21 cellular contexts compared by ENCODE assay signal in genomic region chr7:7704867-7705266, GRCh38.
"Had no signal": no experiment of that assay in that cellular context is flagged by ENCODE, and none has a peak within 500 bp of the region (broad histone marks: within the 10 kb centered on the region; RNA-seq: fewer than 3 reads in every experiment).

No MANE protein-coding gene starts in this region.

- ATAC-seq: activated CD8-positive, alpha-beta memory T cell treated with anti-CD3 and anti-CD28 coated beads, Interleukin-2, amount 10 ng/mL, durations not matched to agents 7 days and 5 days; Panc1 had no signal

- DNase-seq: activated CD4-positive, alpha-beta T cell treated with anti-CD3 and anti-CD28 coated beads for 1 hour; activated CD4-positive, alpha-beta T cell treated with anti-CD3 and anti-CD28 coated beads, Interleukin-2, amount 10 ng/mL, durations not matched to agents 24 days and 14 days; activated CD4-positive, alpha-beta T cell treated with anti-CD3 and anti-CD28 coated beads, Interleukin-2, amount 50 U/mL, for 48 hours; activated CD8-positive, alpha-beta memory T cell treated with anti-CD3 and anti-CD28 coated beads, Interleukin-2, amount 10 ng/mL, durations not matched to agents 7 days and 5 days; activated effector memory CD4-positive, alpha-beta T cell treated with Interleukin-2 at 50 U/mL for 16 hours; activated naive CD4-positive, alpha-beta T cell; activated T-cell treated with anti-CD3 and anti-CD28 coated beads, Interleukin-2, amount 50 U/mL, for 24 hours; aorta; Kasumi-1; KBM-7; NCI-H1092; NCI-H1417; NCI-H1930; NCI-H2171; NCI-H2227 treated with DMSO at 0.1 percent for 48 hours; NCI-H446 treated with DMSO at 0.1 percent for 48 hours; NCI-H524 treated with DMSO at 0.1 percent for 48 hours; NCI-H774; OCI-M1; SHP77 treated with DMSO at 0.1 percent for 48 hours had no signal
